9 cellular contexts compared by ENCODE assay signal in genomic region chr2:168210216-168210897, GRCh38.
DNase-seq lines count a peak whose midpoint lies in the region; ATAC-seq and TF ChIP-seq lines count a peak whose summit lies in the region.
"Had no signal": no experiment of that assay in that cellular context is flagged by ENCODE, and none has a peak within 500 bp of the region (broad histone marks: within the 10 kb centered on the region; RNA-seq: fewer than 3 reads in every experiment).

No MANE protein-coding gene starts in this region.

- H3K36me3 ChIP-seq in DND-41 (ENCODE audit: insufficient read depth, low read length) (no peaks in the 10 kb centered on the region), brain microvascular endothelial cell (replicated peaks) (no peaks in the 10 kb centered on the region), neutrophil (no peaks in the 10 kb centered on the region)

- H3K27ac ChIP-seq in DND-41 (ENCODE audit: low read length): no peak overlapping the region
- H3K27ac ChIP-seq in brain microvascular endothelial cell: peak overlapping the region; percentile 16
- H3K27ac ChIP-seq in neutrophil: peak overlapping the region; percentile 79

- H3K79me2 ChIP-seq in DND-41 (ENCODE audit: insufficient read depth, low read length): peaks cover 11% of the 10 kb centered on the region

- in situ Hi-C loops in brain microvascular endothelial cell (cut with HindIII; ENCODE audit: low pct_ligation_motif_present, low sequenced_read_pairs): no loop called here

- ATAC-seq in DND-41 (ENCODE audit: insufficient read depth, low read depth): peak; percentile 40; the same call in 1 of the 3 replicates

- H3K4me2 ChIP-seq in DND-41 (ENCODE audit: insufficient read depth, low read length): no peak overlapping the region

- H3K27me3 ChIP-seq in DND-41 (ENCODE audit: insufficient read depth, low read length, poor library complexity) (no peaks in the 10 kb centered on the region), brain microvascular endothelial cell (replicated peaks) (no peaks in the 10 kb centered on the region), neutrophil (no peaks in the 10 kb centered on the region)

- H3K9me3 ChIP-seq in DND-41 (ENCODE audit: insufficient read depth, low read length, severe bottlenecking) (no peaks in the 10 kb centered on the region), neutrophil (no peaks in the 10 kb centered on the region)

- H2AFZ ChIP-seq in DND-41 (ENCODE audit: low read depth, low read length): no peak overlapping the region

- H3K4me1 ChIP-seq in DND-41 (ENCODE audit: insufficient read depth, low read length): no peaks in the 10 kb centered on the region
- peaks cover 20 to 39% of the 10 kb centered on the region in 2 experiments for H3K4me1 ChIP-seq in neutrophil (ENCODE audit: control insufficient read depth in 1 of 2, insufficient read depth in 1 of 2, low read depth in 1 of 2, low read length in 1 of 2)

- H3K9ac ChIP-seq in DND-41 (ENCODE audit: low read depth, low read length): no peak overlapping the region

- H4K20me1 ChIP-seq in DND-41 (ENCODE audit: insufficient read depth, low read length): peaks cover 2% of the 10 kb centered on the region; the same call in 1 of the 2 replicates

- H3K4me3 ChIP-seq in DND-41 (ENCODE audit: low read depth in 1 of 2, low read length in 2 of 2) (no peak overlapping the region), NB4 (ENCODE audit: low read depth, low read length) (peak overlapping the region; percentile 64), brain microvascular endothelial cell (ENCODE audit: low read depth, low read length) (no peak overlapping the region), neutrophil (ENCODE audit: low read depth in 1 of 2, low read length in 1 of 2) (peak overlapping the region; percentile 44 to 54)

- TF ChIP-seq POLR2A in NB4 (IDR thresholded peaks at IDR 0.05; ENCODE audit: extremely low read depth, insufficient read length): no peak

- DNase-seq in DND-41: no peak
- peak; percentile 64 for DNase-seq in NB4 (ENCODE audit: low read depth)
- DNase-seq in brain microvascular endothelial cell: no peak
- DNase-seq in AG20443 (ENCODE audit: low spot score): no peak
- DNase-seq in NCI-H146 treated with DMSO at 0.1 percent for 48 hours (lab: John Stamatoyannopoulos, UW; ENCODE audit: unreplicated experiment): no peak
- DNase-seq in cerebellar cortex (ENCODE audit: low spot score): no peak
- DNase-seq: head of caudate nucleus, NCI-H748 treated with DMSO at 0.1 percent for 48 hours had no signal

- TF ChIP-seq CTCF in DND-41 (IDR thresholded peaks at IDR 0.05; ENCODE audit: borderline replicate concordance, extremely low read depth, low read length, poor library complexity, severe bottlenecking): no peak
- TF ChIP-seq CTCF in NB4 (IDR thresholded peaks at IDR 0.05; ENCODE audit: low read depth, low read length): no peak
- no peak for TF ChIP-seq CTCF in brain microvascular endothelial cell (IDR thresholded peaks at IDR 0.05; ENCODE audit: low read depth, low read length, missing control alignments)
- TF ChIP-seq CTCF in neutrophil (IDR thresholded peaks at IDR 0.05): no peak

Comparison
In these comparisons a context has a peak if more than half of its experiments do, and no peak if none do; other contexts are left out.
1. H3K4me3 ChIP-seq: peak in NB4 (single experiment) and neutrophil (2 of 2); none in DND-41 (0 of 2) and brain microvascular endothelial cell (single experiment).